8 cellular contexts compared by ENCODE assay signal in the genomic region with DNA sequence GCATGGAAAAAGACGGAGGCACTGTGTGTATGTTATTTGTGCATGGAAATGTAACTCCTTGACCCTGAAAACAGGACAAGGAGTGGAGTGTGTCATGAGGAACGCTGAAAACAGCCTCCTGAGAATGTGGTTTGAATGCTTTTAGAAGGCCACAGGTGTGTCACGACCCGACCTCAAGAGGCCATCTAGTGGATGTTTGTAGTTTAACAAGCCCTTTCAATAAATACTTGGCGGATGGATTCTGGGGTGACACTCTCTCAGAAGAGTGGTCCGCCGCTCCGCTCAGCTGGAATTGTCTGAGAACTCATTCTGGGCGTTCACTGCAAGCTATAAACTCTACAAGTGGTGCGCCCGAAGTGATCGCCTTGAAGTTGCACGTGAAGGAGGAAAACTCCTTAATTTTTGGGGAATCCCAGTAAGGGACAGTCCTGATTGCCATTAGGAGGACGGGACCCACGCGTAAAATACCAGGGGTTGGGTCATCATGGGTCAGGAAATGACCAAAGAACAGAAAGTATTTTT. TPM values are rescaled to one million over a fixed set of nuclear protein-coding genes. Genes with fewer than 3 reads are reported as not detected.
DNase-seq lines count a peak whose midpoint lies in the region; ATAC-seq and TF ChIP-seq lines count a peak whose summit lies in the region.
"Not testable (repeated sequence)": the region's sequence is repeated elsewhere in the genome, so short reads cannot be mapped to it uniquely, and the experiment has no call there.

No MANE protein-coding gene starts in this region.

- DNase-seq in AG10803 (ENCODE audit: low read depth); sciatic nerve (ENCODE audit: low spot score): not testable (repeated sequence)
- peak; percentile 9 for DNase-seq in NCI-H2029 (lab: John Stamatoyannopoulos, UW)
- DNase-seq in activated CD4-positive, alpha-beta T cell treated with anti-CD3 and anti-CD28 coated beads for 36 hours = peak; percentile 59
- DNase-seq in cerebellar cortex (ENCODE audit: low spot score) = peak; percentile 14

- peak overlapping the region; percentile 61 for H3K4me3 Mint-ChIP-seq in activated CD4-positive, alpha-beta T cell treated with anti-CD3 and anti-CD28 coated beads for 36 hours

- H3K27me3 Mint-ChIP-seq in activated CD4-positive, alpha-beta T cell treated with anti-CD3 and anti-CD28 coated beads for 36 hours = not testable (repeated sequence)

- not testable (repeated sequence) for H3K4me3 ChIP-seq in AG10803 (ENCODE audit: low read length)
- H3K4me3 ChIP-seq in iPS-18c (ENCODE audit: insufficient read depth, low read depth, low read length) = peak overlapping the region; percentile 44; the same call in 1 of the 2 replicates

- peak; percentile 68 for ATAC-seq in GM18870 (IDR thresholded peaks at IDR 0.05; ENCODE audit: unreplicated experiment)
- ATAC-seq in HG02885 (IDR thresholded peaks at IDR 0.05; ENCODE audit: poor library complexity, unreplicated experiment) = peak; percentile 73
- peak; percentile 85 for ATAC-seq in activated CD4-positive, alpha-beta T cell treated with anti-CD3 and anti-CD28 coated beads for 36 hours
- ATAC-seq in sciatic nerve = peak; percentile 54

- CTCF ChIA-PET in activated CD4-positive, alpha-beta T cell treated with anti-CD3 and anti-CD28 coated beads for 36 hours (lab: Charles Lee) = interaction anchor here (0.7 to 5.0 kb wide), 20 partner anchors 10 to 232 kb away, joined by 3 to 37 read pairs (median 4); a partner anchor contains a TSS

- peak; percentile 39 for TF ChIP-seq CTCF in AG10803 (conservative IDR thresholded peaks at IDR 0.05; ENCODE audit: low read length)

- H3K36me3 Mint-ChIP-seq in activated CD4-positive, alpha-beta T cell treated with anti-CD3 and anti-CD28 coated beads for 36 hours (ENCODE audit: low read depth) = not testable (repeated sequence)

- not testable (repeated sequence) for H3K4me1 Mint-ChIP-seq in activated CD4-positive, alpha-beta T cell treated with anti-CD3 and anti-CD28 coated beads for 36 hours

- intact Hi-C loops in activated CD4-positive, alpha-beta T cell treated with anti-CD3 and anti-CD28 coated beads for 36 hours (cut with DNase I, micrococcal nuclease) = loop anchor here (1.0 to 10.0 kb wide), 7 partner anchors 83 to 583 kb away; a partner anchor contains a TSS
- intact Hi-C loops in sciatic nerve (cut with DNase I) = loop anchor here (5.0 kb wide), 1 partner anchor 120 kb away; no protein-coding TSS in a partner anchor

- peak overlapping the region; percentile 33 for H3K27ac Mint-ChIP-seq in activated CD4-positive, alpha-beta T cell treated with anti-CD3 and anti-CD28 coated beads for 36 hours

- POLR2A ChIA-PET in activated CD4-positive, alpha-beta T cell treated with anti-CD3 and anti-CD28 coated beads for 36 hours (lab: Charles Lee) = not testable (repeated sequence)

- H3K9me3 Mint-ChIP-seq in activated CD4-positive, alpha-beta T cell treated with anti-CD3 and anti-CD28 coated beads for 36 hours (ENCODE audit: low read depth) = not testable (repeated sequence)

- H3K9me3 ChIP-seq in iPS-18c (ENCODE audit: control insufficient read depth, insufficient read depth, low read length) = not testable (repeated sequence)

RNA-seq across cellular contexts. Expression of a gene that starts 33.5 kb away (rescaled TPM):
- total RNA-seq in activated CD4-positive, alpha-beta T cell treated with anti-CD3 and anti-CD28 coated beads for 36 hours = not detected
- total RNA-seq in sciatic nerve = not detected

RNA-seq across cellular contexts. Expression of a gene that starts 44.7 kb away (rescaled TPM):
- not detected for total RNA-seq in activated CD4-positive, alpha-beta T cell treated with anti-CD3 and anti-CD28 coated beads for 36 hours
- not detected for total RNA-seq in sciatic nerve
